In genomic region chr2:207693641-207694249, GRCh38 we compare ENCODE assay signal across 24 cellular contexts.
"Had no signal": no experiment of that assay in that cellular context is flagged by ENCODE, and none has a peak within 500 bp of the region (broad histone marks: within the 10 kb centered on the region; RNA-seq: fewer than 3 reads in every experiment).

No MANE protein-coding gene starts in this region.

- ATAC-seq: heart left ventricle; lower lobe of right lung; naive thymus-derived CD4-positive, alpha-beta T cell; sciatic nerve had no signal

- DNase-seq: cerebellar nuclear complex; dermis blood vessel endothelial cell; erythroblast; foreskin melanocyte; heart left ventricle; hippocampal formation; islet precursor cell; left ventricle myocardium inferior; lower lobe of right lung; midbrain; naive thymus-derived CD4-positive, alpha-beta T cell; nephron progenitor cell; retina; stimulated activated CD4-positive, alpha-beta T cell treated with anti-CD3 and anti-CD28 coated beads, Interleukin-2, amount 100 ng/mL, for 24 hours; stimulated activated naive CD4-positive, alpha-beta T cell; stomach; substantia nigra; transverse colon had no signal

- H3K4me1 ChIP-seq: lower lobe of right lung, prostate gland had no signal

- H3K36me3 ChIP-seq: heart left ventricle, left ventricle myocardium inferior, lower lobe of right lung, prostate gland, stomach, thoracic aorta, transverse colon had no signal

- H3K9me3 ChIP-seq: heart left ventricle, left ventricle myocardium inferior, lower lobe of right lung, prostate gland, stomach, thoracic aorta, transverse colon had no signal

- H3K27me3 ChIP-seq: heart left ventricle, stomach, transverse colon had no signal

- H3K9ac ChIP-seq: parathyroid adenoma had no signal

- H3K27ac ChIP-seq: lower lobe of right lung, parathyroid adenoma, prostate gland, stomach, thoracic aorta, transverse colon had no signal

- FAIRE-seq: endothelial cell of umbilical vein, urothelium cell line had no signal

- H3K4me3 ChIP-seq: heart left ventricle, left ventricle myocardium inferior, lower lobe of right lung, prostate gland, stomach, thoracic aorta, transverse colon had no signal
